Comparison of ENCODE assay signal across 8 cellular contexts in genomic region chr2:27211943-27212625, GRCh38. TPM values are rescaled to one million over a fixed set of nuclear protein-coding genes. Genes with fewer than 3 reads are reported as not detected.
DNase-seq lines count a peak whose midpoint lies in the region; ATAC-seq, FAIRE-seq and TF ChIP-seq lines count a peak whose summit lies in the region.

Gene ATRAID (plus strand): TSS chr2:27212041. CDS start chr2:27212369, 328 bp downstream.
Gene SLC5A6 (minus strand): TSS chr2:27212268. CDS start chr2:27207650, 4,618 bp downstream.

- DNase-seq in EL (peak; percentile 87), H54 (ENCODE audit: insufficient read length, low spot score) (peak; percentile 94), LoVo (ENCODE audit: low spot score) (peak; percentile 92), RPMI8226 (peak; percentile 93), fibroblast of lung (ENCODE audit: low read depth in 2 of 2) (peak; percentile 85 to 86)
- DNase-seq in naive thymus-derived CD8-positive, alpha-beta T cell: peak; percentile 84 to 94 (median 90)
- peak; percentile 89 for DNase-seq in stimulated activated naive B cell treated with anti-CD40 and anti-IgM and Interleukin-4, amounts not matched to agents 10 μg/mL and 1 μg/mL and 100 μg/mL, for 72 hours

- H3K4me3 ChIP-seq in fibroblast of lung (replicated peaks in 1 of 4; ENCODE audit: control extremely low read depth in 1 of 4, insufficient read depth in 1 of 4, low read depth in 3 of 4, low read length in 4 of 4): peak within 1 kb of the TSS; percentile 74 to 94 (median 88)

- no peaks in the 10 kb centered on the region for H3K9me3 ChIP-seq in fibroblast of lung (ENCODE audit: control insufficient read depth, insufficient read depth, low read depth, low read length)

- H3K79me2 ChIP-seq in fibroblast of lung (ENCODE audit: control insufficient read depth, insufficient read depth, low read length): peaks cover 6% of the 10 kb centered on the region

- H2AFZ ChIP-seq in fibroblast of lung (ENCODE audit: low read length): peak within 1 kb of the TSS; percentile 93

- H3K4me3 Mint-ChIP-seq in activated T-helper 17 cell treated with anti-CD3 and anti-CD28 coated beads, Interleukin-2, amount 50 U/mL, for 72 hours: peak within 1 kb of the TSS; percentile 98
- H3K4me3 Mint-ChIP-seq in naive thymus-derived CD8-positive, alpha-beta T cell: peak within 1 kb of the TSS; percentile 91 to 100 (median 100)
- peak within 1 kb of the TSS; percentile 93 to 99 for H3K4me3 Mint-ChIP-seq in stimulated activated naive B cell treated with anti-CD40 and anti-IgM and Interleukin-4, amounts not matched to agents 10 μg/mL and 1 μg/mL and 100 μg/mL, for 72 hours

- peaks cover 28% of the 10 kb centered on the region for H3K4me1 Mint-ChIP-seq in activated T-helper 17 cell treated with anti-CD3 and anti-CD28 coated beads, Interleukin-2, amount 50 U/mL, for 72 hours
- H3K4me1 Mint-ChIP-seq in naive thymus-derived CD8-positive, alpha-beta T cell: peaks cover 25 to 47% (median 41%) of the 10 kb centered on the region in 4 donors
- peaks cover 26 to 42% of the 10 kb centered on the region in 2 donors for H3K4me1 Mint-ChIP-seq in stimulated activated naive B cell treated with anti-CD40 and anti-IgM and Interleukin-4, amounts not matched to agents 10 μg/mL and 1 μg/mL and 100 μg/mL, for 72 hours

- TF ChIP-seq POLR2A in H54 (IDR thresholded peaks at IDR 0.05; ENCODE audit: low read depth, low read length): peak; percentile 81

- H3K36me3 Mint-ChIP-seq in activated T-helper 17 cell treated with anti-CD3 and anti-CD28 coated beads, Interleukin-2, amount 50 U/mL, for 72 hours (ENCODE audit: low read depth): peaks cover 61% of the 10 kb centered on the region
- peaks cover 5 to 38% (median 7%) of the 10 kb centered on the region in 3 donors for H3K36me3 Mint-ChIP-seq in naive thymus-derived CD8-positive, alpha-beta T cell
- H3K36me3 Mint-ChIP-seq in stimulated activated naive B cell treated with anti-CD40 and anti-IgM and Interleukin-4, amounts not matched to agents 10 μg/mL and 1 μg/mL and 100 μg/mL, for 72 hours: peaks cover 25 to 47% of the 10 kb centered on the region in 2 donors

- H3K9me3 Mint-ChIP-seq in activated T-helper 17 cell treated with anti-CD3 and anti-CD28 coated beads, Interleukin-2, amount 50 U/mL, for 72 hours: no peaks in the 10 kb centered on the region
- H3K9me3 Mint-ChIP-seq in naive thymus-derived CD8-positive, alpha-beta T cell: no peaks in the 10 kb centered on the region
- H3K9me3 Mint-ChIP-seq in stimulated activated naive B cell treated with anti-CD40 and anti-IgM and Interleukin-4, amounts not matched to agents 10 μg/mL and 1 μg/mL and 100 μg/mL, for 72 hours: no peaks in the 10 kb centered on the region

- FAIRE-seq in H54 (lab: Jason Lieb, UNC): no peak

- peak; percentile 92 for ATAC-seq in activated T-helper 17 cell treated with anti-CD3 and anti-CD28 coated beads, Interleukin-2, amount 50 U/mL, for 72 hours (replicated peaks)
- peak; percentile 84 to 89 for ATAC-seq in naive thymus-derived CD8-positive, alpha-beta T cell
- peak; percentile 90 to 92 for ATAC-seq in stimulated activated naive B cell treated with anti-CD40 and anti-IgM and Interleukin-4, amounts not matched to agents 10 μg/mL and 1 μg/mL and 100 μg/mL, for 72 hours (replicated peaks)

- POLR2A ChIA-PET in naive thymus-derived CD8-positive, alpha-beta T cell (lab: Charles Lee): interaction anchor here (0.5 to 3.0 kb wide), 11 partner anchors 9 to 430 kb away, joined by 3 to 16 read pairs (median 4); partner anchors contain the start of genes ABHD1, AGBL5, KHK and OST4

- H4K20me1 ChIP-seq in fibroblast of lung (ENCODE audit: control insufficient read depth, extremely low read depth, insufficient read depth, low read length): no peaks in the 10 kb centered on the region

- H3K36me3 ChIP-seq in fibroblast of lung (ENCODE audit: control insufficient read depth, insufficient read depth, low read length): peaks cover 4% of the 10 kb centered on the region

- no peaks in the 10 kb centered on the region for H3K27me3 ChIP-seq in fibroblast of lung (ENCODE audit: control insufficient read depth, insufficient read depth, low read length)

- peaks cover 6% of the 10 kb centered on the region for H3K4me1 ChIP-seq in fibroblast of lung (ENCODE audit: control insufficient read depth, extremely low read depth, insufficient read depth, low read length)

- H3K27ac ChIP-seq in fibroblast of lung (ENCODE audit: insufficient read depth, low read length): peak within 1 kb of the TSS; percentile 99

- peak within 1 kb of the TSS; percentile 98 for H3K9ac ChIP-seq in fibroblast of lung (ENCODE audit: insufficient read depth, low read length)

- peak within 1 kb of the TSS; percentile 100 for H3K4me2 ChIP-seq in fibroblast of lung (ENCODE audit: extremely low read depth, insufficient read depth, low read length)

- no peak for TF ChIP-seq CTCF in fibroblast of lung (conservative IDR thresholded peaks at IDR 0.05 in 1 of 2, IDR thresholded peaks at IDR 0.05 in 1 of 2; ENCODE audit: low read depth in 1 of 2, low read length in 2 of 2)

- peak within 1 kb of the TSS; percentile 98 for H3K27ac Mint-ChIP-seq in activated T-helper 17 cell treated with anti-CD3 and anti-CD28 coated beads, Interleukin-2, amount 50 U/mL, for 72 hours
- peak within 1 kb of the TSS; percentile 99 to 100 (median 100) for H3K27ac Mint-ChIP-seq in naive thymus-derived CD8-positive, alpha-beta T cell
- peak within 1 kb of the TSS; percentile 100 for H3K27ac Mint-ChIP-seq in stimulated activated naive B cell treated with anti-CD40 and anti-IgM and Interleukin-4, amounts not matched to agents 10 μg/mL and 1 μg/mL and 100 μg/mL, for 72 hours

- H3K27me3 Mint-ChIP-seq in activated T-helper 17 cell treated with anti-CD3 and anti-CD28 coated beads, Interleukin-2, amount 50 U/mL, for 72 hours: no peaks in the 10 kb centered on the region
- no peaks in the 10 kb centered on the region for H3K27me3 Mint-ChIP-seq in naive thymus-derived CD8-positive, alpha-beta T cell
- H3K27me3 Mint-ChIP-seq in stimulated activated naive B cell treated with anti-CD40 and anti-IgM and Interleukin-4, amounts not matched to agents 10 μg/mL and 1 μg/mL and 100 μg/mL, for 72 hours: no peaks in the 10 kb centered on the region

RNA-seq across cellular contexts. Expression of gene ATRAID, which starts in this region (rescaled TPM):
- total RNA-seq in activated T-helper 17 cell treated with anti-CD3 and anti-CD28 coated beads, Interleukin-2, amount 50 U/mL, for 72 hours: 10 to 100 TPM; 45.9 to 59.2 TPM
- 202 and 235 TPM in 2 replicates for total RNA-seq in fibroblast of lung
- 176 and 238 TPM in 2 replicates for polyA plus RNA-seq in fibroblast of lung
- 127 and 171 TPM in 2 replicates for polyA plus RNA-seq in fibroblast of lung (2012)
- polyA minus RNA-seq in fibroblast of lung (ENCODE audit: low replicate concordance): 47.3 and 57.7 TPM in 2 replicates
- total RNA-seq in naive thymus-derived CD8-positive, alpha-beta T cell: 100 to 1,000 TPM; 105 TPM
- polyA plus RNA-seq in naive thymus-derived CD8-positive, alpha-beta T cell: 100 to 1,000 TPM; 299 to 388 (median 360) TPM

RNA-seq across cellular contexts. Expression of gene SLC5A6, which starts in this region (rescaled TPM):
- total RNA-seq in activated T-helper 17 cell treated with anti-CD3 and anti-CD28 coated beads, Interleukin-2, amount 50 U/mL, for 72 hours: 10 to 100 TPM; 33.8 to 72.0 TPM
- 13.9 and 18.5 TPM in 2 replicates for total RNA-seq in fibroblast of lung
- polyA plus RNA-seq in fibroblast of lung: 11.5 and 21.0 TPM in 2 replicates
- 10.8 and 17.9 TPM in 2 replicates for polyA plus RNA-seq in fibroblast of lung (2012)
- polyA minus RNA-seq in fibroblast of lung (ENCODE audit: low replicate concordance): 59.2 and 144 TPM in 2 replicates
- total RNA-seq in naive thymus-derived CD8-positive, alpha-beta T cell: 10 to 100 TPM; 39.1 to 39.5 TPM
- 10 to 100 TPM; 14.3 to 17.8 (median 17.2) TPM for polyA plus RNA-seq in naive thymus-derived CD8-positive, alpha-beta T cell

Comparison
In these comparisons a context has a peak if more than half of its experiments do, and no peak if none do; other contexts are left out.
1. Peak in every context shown above with its lines: DNase-seq, ATAC-seq, H3K4me3 ChIP-seq and H3K27ac ChIP-seq.